In the genomic region with DNA sequence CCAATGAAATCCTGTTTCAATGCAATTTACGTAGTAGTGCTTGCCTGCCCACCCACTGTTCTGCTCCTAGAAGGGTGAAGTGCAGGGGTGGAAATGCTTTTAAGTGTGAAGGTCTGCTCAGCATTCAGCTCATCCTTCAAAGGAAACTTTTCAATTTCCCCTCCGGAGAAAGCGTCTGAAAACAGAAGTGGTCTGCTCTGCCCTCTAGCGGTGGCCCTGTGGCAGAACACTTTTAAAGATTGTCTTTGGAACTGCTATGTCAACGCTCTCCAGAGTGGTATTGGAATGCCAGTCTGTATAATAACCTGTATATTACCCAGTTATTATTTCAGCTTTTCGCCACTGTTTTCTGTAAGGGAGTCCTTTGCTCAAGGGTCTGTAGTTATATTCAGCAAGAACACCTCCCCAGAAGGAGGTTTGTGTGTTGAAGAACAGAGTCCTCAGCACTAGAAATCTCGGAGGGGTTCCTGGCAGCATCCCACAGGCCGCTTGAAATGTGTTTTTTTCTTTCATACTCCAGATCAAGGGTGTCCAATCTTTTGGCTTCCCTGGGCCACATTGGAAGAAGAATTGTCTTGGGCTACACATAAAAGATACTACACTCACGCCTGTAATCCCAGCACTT, we compare ENCODE assay signal across 8 cellular contexts.
DNase-seq lines count a peak whose midpoint lies in the region; ATAC-seq and TF ChIP-seq lines count a peak whose summit lies in the region.

No MANE protein-coding gene starts in this region.

- H3K4me3 ChIP-seq in Jurkat, Clone E6-1 (ENCODE audit: low read length) = no peak overlapping the region
- peak overlapping the region; percentile 55 for H3K4me3 ChIP-seq in skeletal muscle satellite cell (ENCODE audit: low read length)

- no peaks in the 10 kb centered on the region for H3K36me3 ChIP-seq in skeletal muscle satellite cell (ENCODE audit: insufficient read depth, low read length)

- peak overlapping the region; percentile 80 for H3K4me2 ChIP-seq in skeletal muscle satellite cell (ENCODE audit: low read length)

- no peak overlapping the region for H3K9ac ChIP-seq in skeletal muscle satellite cell (ENCODE audit: low read depth, low read length)

- no peaks in the 10 kb centered on the region for H3K9me3 ChIP-seq in skeletal muscle satellite cell (replicated peaks; ENCODE audit: low read length)

- H3K27me3 ChIP-seq in skeletal muscle satellite cell (ENCODE audit: control insufficient read depth, insufficient read depth, low read length) = peaks cover 9% of the 10 kb centered on the region

- H3K4me1 ChIP-seq in skeletal muscle satellite cell (ENCODE audit: control insufficient read depth, insufficient read depth, low read length) = peaks cover 5% of the 10 kb centered on the region

- ATAC-seq in GM18519 (IDR thresholded peaks at IDR 0.05; ENCODE audit: low FRiP score, unreplicated experiment) = peak; percentile 68
- ATAC-seq in SK-N-SH treated with all-trans-retinoic acid at 6 μM for 48 hours = peak; percentile 74
- ATAC-seq in HG03135 (IDR thresholded peaks at IDR 0.05; ENCODE audit: unreplicated experiment) = no peak

- peak; percentile 69 for DNase-seq in AG20443 (ENCODE audit: low spot score)
- DNase-seq in Jurkat, Clone E6-1 (ENCODE audit: low read depth, low spot score) = peak; percentile 72
- DNase-seq in amniotic epithelial cell (ENCODE audit: low read depth) = peak; percentile 52
- DNase-seq in hepatic stellate cell (ENCODE audit: low spot score) = peak; percentile 52

TF ChIP-seq in SK-N-SH treated with all-trans-retinoic acid at 6 μM for 48 hours, 23 proteins besides CTCF, POLR2A, EP300 and RAD21:
- TF ChIP-seq ZNF565 (CRISPR knock-in tag; conservative IDR thresholded peaks at IDR 0.05; ENCODE audit: low read depth) (no peak), ARNTL (CRISPR knock-in tag; IDR thresholded peaks at IDR 0.05; ENCODE audit: borderline replicate concordance, low read depth) (no peak)
- TF ChIP-seq, protein P1, sequence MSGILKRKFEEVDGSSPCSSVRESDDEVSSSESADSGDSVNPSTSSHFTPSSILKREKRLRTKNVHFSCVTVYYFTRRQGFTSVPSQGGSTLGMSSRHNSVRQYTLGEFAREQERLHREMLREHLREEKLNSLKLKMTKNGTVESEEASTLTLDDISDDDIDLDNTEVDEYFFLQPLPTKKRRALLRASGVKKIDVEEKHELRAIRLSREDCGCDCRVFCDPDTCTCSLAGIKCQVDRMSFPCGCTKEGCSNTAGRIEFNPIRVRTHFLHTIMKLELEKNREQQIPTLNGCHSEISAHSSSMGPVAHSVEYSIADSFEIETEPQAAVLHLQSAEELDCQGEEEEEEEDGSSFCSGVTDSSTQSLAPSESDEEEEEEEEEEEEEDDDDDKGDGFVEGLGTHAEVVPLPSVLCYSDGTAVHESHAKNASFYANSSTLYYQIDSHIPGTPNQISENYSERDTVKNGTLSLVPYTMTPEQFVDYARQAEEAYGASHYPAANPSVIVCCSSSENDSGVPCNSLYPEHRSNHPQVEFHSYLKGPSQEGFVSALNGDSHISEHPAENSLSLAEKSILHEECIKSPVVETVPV (CRISPR knock-in tag; IDR thresholded peaks at IDR 0.05) = no peak
